1 cellular context compared by ENCODE assay signal in genomic region chr6:27295301-27296079, GRCh38.
TF ChIP-seq lines count a peak whose summit lies in the region.

No MANE protein-coding gene starts in this region.

TF ChIP-seq in HepG2, 621 proteins besides CTCF, POLR2A, EP300 and RAD21 (continued from another document and continues in another):
- no peak for TF ChIP-seq REPIN1 (CRISPR knock-in tag; IDR thresholded peaks at IDR 0.05; ENCODE audit: borderline replicate concordance, low read depth)
- TF ChIP-seq GTF2F1 (IDR thresholded peaks at IDR 0.05; ENCODE audit: low read length), result no peak
- TF ChIP-seq, protein P1, sequence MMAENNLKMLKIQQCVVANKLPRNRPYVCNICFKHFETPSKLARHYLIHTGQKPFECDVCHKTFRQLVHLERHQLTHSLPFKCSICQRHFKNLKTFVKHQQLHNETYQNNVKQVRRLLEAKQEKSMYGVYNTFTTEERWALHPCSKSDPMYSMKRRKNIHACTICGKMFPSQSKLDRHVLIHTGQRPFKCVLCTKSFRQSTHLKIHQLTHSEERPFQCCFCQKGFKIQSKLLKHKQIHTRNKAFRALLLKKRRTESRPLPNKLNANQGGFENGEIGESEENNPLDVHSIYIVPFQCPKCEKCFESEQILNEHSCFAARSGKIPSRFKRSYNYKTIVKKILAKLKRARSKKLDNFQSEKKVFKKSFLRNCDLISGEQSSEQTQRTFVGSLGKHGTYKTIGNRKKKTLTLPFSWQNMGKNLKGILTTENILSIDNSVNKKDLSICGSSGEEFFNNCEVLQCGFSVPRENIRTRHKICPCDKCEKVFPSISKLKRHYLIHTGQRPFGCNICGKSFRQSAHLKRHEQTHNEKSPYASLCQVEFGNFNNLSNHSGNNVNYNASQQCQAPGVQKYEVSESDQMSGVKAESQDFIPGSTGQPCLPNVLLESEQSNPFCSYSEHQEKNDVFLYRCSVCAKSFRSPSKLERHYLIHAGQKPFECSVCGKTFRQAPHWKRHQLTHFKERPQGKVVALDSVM (CRISPR knock-in tag; IDR thresholded peaks at IDR 0.05), result no peak
- TF ChIP-seq KDM4B (CRISPR knock-in tag; IDR thresholded peaks at IDR 0.05), result no peak
- no peak for TF ChIP-seq ZNF362 (CRISPR knock-in tag; IDR thresholded peaks at IDR 0.05; ENCODE audit: borderline replicate concordance)
- TF ChIP-seq, protein P2, sequence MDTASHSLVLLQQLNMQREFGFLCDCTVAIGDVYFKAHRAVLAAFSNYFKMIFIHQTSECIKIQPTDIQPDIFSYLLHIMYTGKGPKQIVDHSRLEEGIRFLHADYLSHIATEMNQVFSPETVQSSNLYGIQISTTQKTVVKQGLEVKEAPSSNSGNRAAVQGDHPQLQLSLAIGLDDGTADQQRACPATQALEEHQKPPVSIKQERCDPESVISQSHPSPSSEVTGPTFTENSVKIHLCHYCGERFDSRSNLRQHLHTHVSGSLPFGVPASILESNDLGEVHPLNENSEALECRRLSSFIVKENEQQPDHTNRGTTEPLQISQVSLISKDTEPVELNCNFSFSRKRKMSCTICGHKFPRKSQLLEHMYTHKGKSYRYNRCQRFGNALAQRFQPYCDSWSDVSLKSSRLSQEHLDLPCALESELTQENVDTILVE (CRISPR knock-in tag; IDR thresholded peaks at IDR 0.05), result peak; percentile 30; the same call in 1 of the 2 replicates
- no peak for TF ChIP-seq ZNF746 (CRISPR knock-in tag; IDR thresholded peaks at IDR 0.05)
- TF ChIP-seq THRA (CRISPR knock-in tag; IDR thresholded peaks at IDR 0.05; ENCODE audit: borderline replicate concordance), result peak; percentile 66
- TF ChIP-seq ZNF343 (CRISPR knock-in tag; IDR thresholded peaks at IDR 0.05), result no peak
- no peak for TF ChIP-seq ZNF552 (CRISPR knock-in tag; IDR thresholded peaks at IDR 0.05; ENCODE audit: borderline replicate concordance)
- no peak for TF ChIP-seq TCF12 (IDR thresholded peaks at IDR 0.05)
- TF ChIP-seq TCF12 (CRISPR knock-in tag; IDR thresholded peaks at IDR 0.05), result no peak
- TF ChIP-seq CREB1 (IDR thresholded peaks at IDR 0.05), result peak; percentile 55
- TF ChIP-seq CREB1 (CRISPR knock-in tag; IDR thresholded peaks at IDR 0.05), result peak; percentile 47; the same call in 1 of the 2 replicates
- TF ChIP-seq GFI1 (CRISPR knock-in tag; IDR thresholded peaks at IDR 0.05; ENCODE audit: borderline replicate concordance), result 0 out of 2 replicates have a peak, but pooled peaks have one; percentile 42
- TF ChIP-seq, protein P3, sequence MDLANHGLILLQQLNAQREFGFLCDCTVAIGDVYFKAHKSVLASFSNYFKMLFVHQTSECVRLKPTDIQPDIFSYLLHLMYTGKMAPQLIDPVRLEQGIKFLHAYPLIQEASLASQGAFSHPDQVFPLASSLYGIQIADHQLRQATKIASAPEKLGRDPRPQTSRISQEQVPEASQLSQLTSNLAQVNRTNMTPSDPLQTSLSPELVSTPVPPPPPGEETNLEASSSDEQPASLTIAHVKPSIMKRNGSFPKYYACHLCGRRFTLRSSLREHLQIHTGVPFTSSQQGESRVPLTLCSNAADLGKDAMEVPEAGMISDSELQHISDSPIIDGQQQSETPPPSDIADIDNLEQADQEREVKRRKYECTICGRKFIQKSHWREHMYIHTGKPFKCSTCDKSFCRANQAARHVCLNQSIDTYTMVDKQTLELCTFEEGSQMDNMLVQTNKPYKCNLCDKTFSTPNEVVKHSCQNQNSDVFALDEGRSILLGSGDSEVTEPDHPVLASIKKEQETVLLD (CRISPR knock-in tag; IDR thresholded peaks at IDR 0.05; ENCODE audit: low read depth), result no peak
- no peak for TF ChIP-seq FIP1L1 (IDR thresholded peaks at IDR 0.05; ENCODE audit: borderline replicate concordance, insufficient read depth, low read depth, low read length)
- TF ChIP-seq ZFP90 (CRISPR knock-in tag; IDR thresholded peaks at IDR 0.05; ENCODE audit: borderline replicate concordance), result no peak; the same call in 1 of the 2 replicates
- no peak for TF ChIP-seq NCOA1 (CRISPR knock-in tag; IDR thresholded peaks at IDR 0.05)
- no peak for TF ChIP-seq ZNF563 (CRISPR knock-in tag; IDR thresholded peaks at IDR 0.05)
- TF ChIP-seq CBX1 (IDR thresholded peaks at IDR 0.05; ENCODE audit: low read depth), result peak; percentile 47
- 0 out of 2 replicates have a peak, but pooled peaks have one; percentile 28 for TF ChIP-seq HOXA5 (CRISPR knock-in tag; IDR thresholded peaks at IDR 0.05)
- TF ChIP-seq, protein P4, sequence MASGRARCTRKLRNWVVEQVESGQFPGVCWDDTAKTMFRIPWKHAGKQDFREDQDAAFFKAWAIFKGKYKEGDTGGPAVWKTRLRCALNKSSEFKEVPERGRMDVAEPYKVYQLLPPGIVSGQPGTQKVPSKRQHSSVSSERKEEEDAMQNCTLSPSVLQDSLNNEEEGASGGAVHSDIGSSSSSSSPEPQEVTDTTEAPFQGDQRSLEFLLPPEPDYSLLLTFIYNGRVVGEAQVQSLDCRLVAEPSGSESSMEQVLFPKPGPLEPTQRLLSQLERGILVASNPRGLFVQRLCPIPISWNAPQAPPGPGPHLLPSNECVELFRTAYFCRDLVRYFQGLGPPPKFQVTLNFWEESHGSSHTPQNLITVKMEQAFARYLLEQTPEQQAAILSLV (CRISPR knock-in tag; IDR thresholded peaks at IDR 0.05; ENCODE audit: borderline replicate concordance), result no peak; the same call in 1 of the 2 replicates
- TF ChIP-seq BCLAF1 (IDR thresholded peaks at IDR 0.05), result no peak
- 0 out of 2 replicates have a peak, but pooled peaks have one; percentile 44 for TF ChIP-seq ZNF790 (CRISPR knock-in tag; IDR thresholded peaks at IDR 0.05; ENCODE audit: borderline replicate concordance)
- TF ChIP-seq ZNF749 (CRISPR knock-in tag; IDR thresholded peaks at IDR 0.05; ENCODE audit: borderline replicate concordance), result no peak
- no peak for TF ChIP-seq ZNF850 (CRISPR knock-in tag; conservative IDR thresholded peaks at IDR 0.05)
- TF ChIP-seq, protein P5, sequence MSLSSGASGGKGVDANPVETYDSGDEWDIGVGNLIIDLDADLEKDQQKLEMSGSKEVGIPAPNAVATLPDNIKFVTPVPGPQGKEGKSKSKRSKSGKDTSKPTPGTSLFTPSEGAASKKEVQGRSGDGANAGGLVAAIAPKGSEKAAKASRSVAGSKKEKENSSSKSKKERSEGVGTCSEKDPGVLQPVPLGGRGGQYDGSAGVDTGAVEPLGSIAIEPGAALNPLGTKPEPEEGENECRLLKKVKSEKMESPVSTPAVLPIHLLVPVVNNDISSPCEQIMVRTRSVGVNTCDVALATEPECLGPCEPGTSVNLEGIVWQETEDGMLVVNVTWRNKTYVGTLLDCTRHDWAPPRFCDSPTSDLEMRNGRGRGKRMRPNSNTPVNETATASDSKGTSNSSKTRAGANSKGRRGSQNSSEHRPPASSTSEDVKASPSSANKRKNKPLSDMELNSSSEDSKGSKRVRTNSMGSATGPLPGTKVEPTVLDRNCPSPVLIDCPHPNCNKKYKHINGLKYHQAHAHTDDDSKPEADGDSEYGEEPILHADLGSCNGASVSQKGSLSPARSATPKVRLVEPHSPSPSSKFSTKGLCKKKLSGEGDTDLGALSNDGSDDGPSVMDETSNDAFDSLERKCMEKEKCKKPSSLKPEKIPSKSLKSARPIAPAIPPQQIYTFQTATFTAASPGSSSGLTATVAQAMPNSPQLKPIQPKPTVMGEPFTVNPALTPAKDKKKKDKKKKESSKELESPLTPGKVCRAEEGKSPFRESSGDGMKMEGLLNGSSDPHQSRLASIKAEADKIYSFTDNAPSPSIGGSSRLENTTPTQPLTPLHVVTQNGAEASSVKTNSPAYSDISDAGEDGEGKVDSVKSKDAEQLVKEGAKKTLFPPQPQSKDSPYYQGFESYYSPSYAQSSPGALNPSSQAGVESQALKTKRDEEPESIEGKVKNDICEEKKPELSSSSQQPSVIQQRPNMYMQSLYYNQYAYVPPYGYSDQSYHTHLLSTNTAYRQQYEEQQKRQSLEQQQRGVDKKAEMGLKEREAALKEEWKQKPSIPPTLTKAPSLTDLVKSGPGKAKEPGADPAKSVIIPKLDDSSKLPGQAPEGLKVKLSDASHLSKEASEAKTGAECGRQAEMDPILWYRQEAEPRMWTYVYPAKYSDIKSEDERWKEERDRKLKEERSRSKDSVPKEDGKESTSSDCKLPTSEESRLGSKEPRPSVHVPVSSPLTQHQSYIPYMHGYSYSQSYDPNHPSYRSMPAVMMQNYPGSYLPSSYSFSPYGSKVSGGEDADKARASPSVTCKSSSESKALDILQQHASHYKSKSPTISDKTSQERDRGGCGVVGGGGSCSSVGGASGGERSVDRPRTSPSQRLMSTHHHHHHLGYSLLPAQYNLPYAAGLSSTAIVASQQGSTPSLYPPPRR (CRISPR knock-in tag; IDR thresholded peaks at IDR 0.05; ENCODE audit: borderline replicate concordance), result no peak
- TF ChIP-seq HINFP (CRISPR knock-in tag; IDR thresholded peaks at IDR 0.05; ENCODE audit: low read depth), result no peak
- TF ChIP-seq, protein P6, sequence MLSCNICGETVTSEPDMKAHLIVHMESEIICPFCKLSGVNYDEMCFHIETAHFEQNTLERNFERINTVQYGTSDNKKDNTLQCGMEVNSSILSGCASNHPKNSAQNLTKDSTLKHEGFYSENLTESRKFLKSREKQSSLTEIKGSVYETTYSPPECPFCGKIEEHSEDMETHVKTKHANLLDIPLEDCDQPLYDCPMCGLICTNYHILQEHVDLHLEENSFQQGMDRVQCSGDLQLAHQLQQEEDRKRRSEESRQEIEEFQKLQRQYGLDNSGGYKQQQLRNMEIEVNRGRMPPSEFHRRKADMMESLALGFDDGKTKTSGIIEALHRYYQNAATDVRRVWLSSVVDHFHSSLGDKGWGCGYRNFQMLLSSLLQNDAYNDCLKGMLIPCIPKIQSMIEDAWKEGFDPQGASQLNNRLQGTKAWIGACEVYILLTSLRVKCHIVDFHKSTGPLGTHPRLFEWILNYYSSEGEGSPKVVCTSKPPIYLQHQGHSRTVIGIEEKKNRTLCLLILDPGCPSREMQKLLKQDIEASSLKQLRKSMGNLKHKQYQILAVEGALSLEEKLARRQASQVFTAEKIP (CRISPR knock-in tag; IDR thresholded peaks at IDR 0.05; ENCODE audit: borderline replicate concordance), result no peak
- no peak for TF ChIP-seq ZNF432 (CRISPR knock-in tag; IDR thresholded peaks at IDR 0.05; ENCODE audit: borderline replicate concordance)
- TF ChIP-seq ARHGAP35 (CRISPR knock-in tag; IDR thresholded peaks at IDR 0.05; ENCODE audit: borderline replicate concordance), result no peak
- TF ChIP-seq AHR (CRISPR knock-in tag; IDR thresholded peaks at IDR 0.05), result no peak
- TF ChIP-seq ZFY (CRISPR knock-in tag; IDR thresholded peaks at IDR 0.05), result 0 out of 2 replicates have a peak, but pooled peaks have one; percentile 10
- no peak for TF ChIP-seq PTBP1 (IDR thresholded peaks at IDR 0.05; ENCODE audit: low read depth, low read length, poor library complexity, severe bottlenecking)
- TF ChIP-seq ZNF562 (CRISPR knock-in tag; IDR thresholded peaks at IDR 0.05; ENCODE audit: borderline replicate concordance), result no peak
- no peak for TF ChIP-seq ZNF761 (CRISPR knock-in tag; conservative IDR thresholded peaks at IDR 0.05)
- TF ChIP-seq MAFG (CRISPR knock-in tag; IDR thresholded peaks at IDR 0.05), result no peak
- TF ChIP-seq SMARCC2 (IDR thresholded peaks at IDR 0.05), result no peak
